25 cellular contexts compared by ENCODE assay signal in the genomic region with DNA sequence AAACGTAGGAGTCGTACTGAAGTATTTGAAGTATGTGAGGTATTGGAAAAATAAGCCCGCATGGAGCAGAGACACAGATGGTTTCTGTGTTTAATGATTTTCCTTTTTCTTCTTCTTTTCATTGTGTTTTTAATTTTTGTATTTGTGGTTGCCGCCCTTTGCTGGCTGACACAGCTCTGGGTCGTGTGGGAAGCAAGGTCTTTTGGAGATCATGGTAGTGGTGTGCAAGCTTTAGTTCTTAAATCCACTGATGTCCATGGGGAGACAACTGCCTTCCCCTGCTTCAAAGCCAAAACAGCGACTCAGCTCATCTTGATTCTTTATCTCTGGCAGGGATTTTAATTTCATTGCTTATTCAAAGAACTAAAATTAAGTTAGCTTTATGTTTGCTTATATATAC.
"Had no signal": no experiment of that assay in that cellular context is flagged by ENCODE, and none has a peak within 500 bp of the region (broad histone marks: within the 10 kb centered on the region; RNA-seq: fewer than 3 reads in every experiment).

No MANE protein-coding gene starts in this region.

- H3K4me1 Mint-ChIP-seq: immature natural killer cell; naive B cell; natural killer cell; stimulated activated naive B cell treated with anti-CD40 and anti-IgM and Interleukin-4, amounts not matched to agents 10 μg/mL and 1 μg/mL and 100 μg/mL, for 72 hours had no signal

- H3K27me3 Mint-ChIP-seq: naive B cell; stimulated activated naive B cell treated with anti-CD40 and anti-IgM and Interleukin-4, amounts not matched to agents 10 μg/mL and 1 μg/mL and 100 μg/mL, for 72 hours had no signal

- H3K27me3 ChIP-seq: left lung, pancreas, sigmoid colon, stomach, testis, thyroid gland, upper lobe of right lung had no signal

- H3K4me1 ChIP-seq: left lung, lower lobe of right lung, pancreas, prostate gland, sigmoid colon, stomach, upper lobe of right lung had no signal

- H3K36me3 ChIP-seq: left lung, lower lobe of right lung, pancreas, prostate gland, sigmoid colon, stomach, thyroid gland, upper lobe of right lung had no signal

- H3K27ac Mint-ChIP-seq: immature natural killer cell; naive B cell; natural killer cell; stimulated activated naive B cell treated with anti-CD40 and anti-IgM and Interleukin-4, amounts not matched to agents 10 μg/mL and 1 μg/mL and 100 μg/mL, for 72 hours had no signal

- H3K4me3 Mint-ChIP-seq: immature natural killer cell; naive B cell; natural killer cell; stimulated activated naive B cell treated with anti-CD40 and anti-IgM and Interleukin-4, amounts not matched to agents 10 μg/mL and 1 μg/mL and 100 μg/mL, for 72 hours had no signal

- DNase-seq: head of caudate nucleus; hypothalamus; immature natural killer cell; kidney; left colon; left lung; lower lobe of right lung; mammary epithelial cell; naive B cell; natural killer cell; pancreas; posterior cingulate gyrus; retina; right cardiac atrium; sigmoid colon; small intestine; stimulated activated CD4-positive, alpha-beta T cell treated with anti-CD3 and anti-CD28 coated beads, Interleukin-2, amount 100 ng/mL, for 24 hours; stimulated activated CD4-positive, alpha-beta T cell treated with anti-CD3 and anti-CD28 coated beads, Interleukin-4, amount 100 ng/mL, for 1 hour; stimulated activated naive B cell treated with anti-CD40 and anti-IgM and Interleukin-4, amounts not matched to agents 10 μg/mL and 1 μg/mL and 100 μg/mL, for 72 hours; stimulated activated naive CD8-positive, alpha-beta T cell treated with anti-CD3 and anti-CD28 coated beads, Interleukin-15, Interleukin-2, amounts not matched to agents 100 U/mL and 50 U/mL, for 24 hours; stomach; testis; thyroid gland; upper lobe of right lung had no signal

- H3K36me3 Mint-ChIP-seq: immature natural killer cell; naive B cell; natural killer cell; stimulated activated naive B cell treated with anti-CD40 and anti-IgM and Interleukin-4, amounts not matched to agents 10 μg/mL and 1 μg/mL and 100 μg/mL, for 72 hours had no signal

- H3K9me3 Mint-ChIP-seq: stimulated activated naive B cell treated with anti-CD40 and anti-IgM and Interleukin-4, amounts not matched to agents 10 μg/mL and 1 μg/mL and 100 μg/mL, for 72 hours had no signal

- H3K4me3 ChIP-seq: left lung, lower lobe of right lung, pancreas, prostate gland, sigmoid colon, stomach, testis, thyroid gland, upper lobe of right lung had no signal

- H3K27ac ChIP-seq: left lung, lower lobe of right lung, pancreas, prostate gland, sigmoid colon, stomach, testis, thyroid gland, upper lobe of right lung had no signal

- H3K9me3 ChIP-seq: left lung, lower lobe of right lung, pancreas, prostate gland, sigmoid colon, stomach, testis, thyroid gland, upper lobe of right lung had no signal
